27 cellular contexts compared by ENCODE assay signal in the genomic region with DNA sequence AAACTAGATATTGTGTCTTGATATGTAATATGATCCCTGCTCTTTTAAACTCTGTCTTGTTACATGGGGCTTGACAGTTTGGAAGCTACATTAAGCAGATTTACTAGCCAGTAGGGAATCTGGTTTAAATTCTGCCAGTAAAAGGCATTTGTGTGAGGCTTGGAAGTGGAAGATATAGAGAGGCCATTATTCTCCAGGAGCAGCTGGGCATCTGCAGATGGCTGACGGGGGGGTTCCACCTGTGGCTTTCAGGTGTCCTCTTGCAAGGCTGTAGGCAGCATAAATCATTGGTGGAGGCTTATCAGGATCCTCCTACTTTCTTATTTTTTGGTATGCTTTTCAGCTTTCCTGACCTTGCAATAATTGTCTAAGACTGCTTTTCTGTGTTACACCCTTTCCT.
DNase-seq lines count a peak whose midpoint lies in the region; ATAC-seq and TF ChIP-seq lines count a peak whose summit lies in the region.
"Had no signal": no experiment of that assay in that cellular context is flagged by ENCODE, and none has a peak within 500 bp of the region (broad histone marks: within the 10 kb centered on the region; RNA-seq: fewer than 3 reads in every experiment).

No MANE protein-coding gene starts in this region.

- no peak overlapping the region for H3K4me3 ChIP-seq in colonic mucosa
- H3K4me3 ChIP-seq: ascending aorta, HAP-1, prostate gland, SK-N-MC, upper lobe of left lung had no signal

- no peak overlapping the region for H3K27ac Mint-ChIP-seq in effector memory CD8-positive, alpha-beta T cell
- H3K27ac Mint-ChIP-seq: activated naive CD4-positive, alpha-beta T cell treated with anti-CD3 and anti-CD28 coated beads, Interleukin-2, amount 50 U/mL, for 24 hours; T-helper 2 cell treated with Interferon-gamma antibody and Interleukin-4, amounts not matched to agents 5 μg/mL and 100 μg/mL, for 36 hours; WTC11 had no signal

- H3K36me3 ChIP-seq in colonic mucosa: no peaks in the 10 kb centered on the region
- H3K36me3 ChIP-seq: ascending aorta, HAP-1, prostate gland, upper lobe of left lung had no signal

- no peak overlapping the region for H3K4me3 Mint-ChIP-seq in effector memory CD8-positive, alpha-beta T cell
- H3K4me3 Mint-ChIP-seq: activated naive CD4-positive, alpha-beta T cell treated with anti-CD3 and anti-CD28 coated beads, Interleukin-2, amount 50 U/mL, for 24 hours; central memory CD8-positive, alpha-beta T cell; neural crest cell; T-helper 2 cell treated with Interferon-gamma antibody and Interleukin-4, amounts not matched to agents 5 μg/mL and 100 μg/mL, for 36 hours; WTC11 had no signal

- intact Hi-C loops in posterior cingulate gyrus (cut with DNase I) (no loop called here), colonic mucosa (cut with DNase I) (no loop called here)

- no peaks in the 10 kb centered on the region for H3K9me3 ChIP-seq in colonic mucosa
- H3K9me3 ChIP-seq: ascending aorta, HAP-1, prostate gland, upper lobe of left lung had no signal

- no peaks in the 10 kb centered on the region for H3K27me3 Mint-ChIP-seq in effector memory CD8-positive, alpha-beta T cell
- H3K27me3 Mint-ChIP-seq: activated naive CD4-positive, alpha-beta T cell treated with anti-CD3 and anti-CD28 coated beads, Interleukin-2, amount 50 U/mL, for 24 hours; central memory CD8-positive, alpha-beta T cell had no signal

- no peak overlapping the region for H3K27ac ChIP-seq in colonic mucosa
- H3K27ac ChIP-seq: ascending aorta, prostate gland, SK-N-MC, upper lobe of left lung had no signal

- H3K27me3 ChIP-seq in colonic mucosa: no peaks in the 10 kb centered on the region
- H3K27me3 ChIP-seq: ascending aorta, upper lobe of left lung had no signal

- no peaks in the 10 kb centered on the region for H3K4me1 Mint-ChIP-seq in effector memory CD8-positive, alpha-beta T cell (ENCODE audit: low read depth in 2 of 2)
- H3K4me1 Mint-ChIP-seq: activated naive CD4-positive, alpha-beta T cell treated with anti-CD3 and anti-CD28 coated beads, Interleukin-2, amount 50 U/mL, for 24 hours; central memory CD8-positive, alpha-beta T cell had no signal

- peaks cover 0 to 3% of the 10 kb centered on the region in 2 donors for H3K9me3 Mint-ChIP-seq in effector memory CD8-positive, alpha-beta T cell
- H3K9me3 Mint-ChIP-seq: neural crest cell; T-helper 2 cell treated with Interferon-gamma antibody and Interleukin-4, amounts not matched to agents 5 μg/mL and 100 μg/mL, for 36 hours had no signal

- no peaks in the 10 kb centered on the region for H3K36me3 Mint-ChIP-seq in effector memory CD8-positive, alpha-beta T cell (ENCODE audit: insufficient read depth)
- H3K36me3 Mint-ChIP-seq: activated naive CD4-positive, alpha-beta T cell treated with anti-CD3 and anti-CD28 coated beads, Interleukin-2, amount 50 U/mL, for 24 hours; WTC11 had no signal

- H3K9ac ChIP-seq in colonic mucosa (ENCODE audit: low read depth in 2 of 2, low read length in 2 of 2): no peak overlapping the region

- TF ChIP-seq CTCF in colonic mucosa (IDR thresholded peaks at IDR 0.05): no peak

- H3K4me1 ChIP-seq in colonic mucosa: no peaks in the 10 kb centered on the region
- H3K4me1 ChIP-seq: HAP-1, prostate gland, upper lobe of left lung had no signal

- peak; percentile 8 for DNase-seq in NCI-H1105 (lab: John Stamatoyannopoulos, UW)
- DNase-seq in hippocampal formation (lab: John Stamatoyannopoulos, UW): peak; percentile 41 to 46
- DNase-seq in posterior cingulate gyrus: peak in 9 of 10 donors; percentile 11 to 94 (median 51)
- no peak for DNase-seq in iPS-NIHi11 (ENCODE audit: low spot score)
- DNase-seq in colonic mucosa: no peak
- DNase-seq in effector memory CD8-positive, alpha-beta T cell: no peak
- DNase-seq: activated CD4-positive, alpha-beta T cell treated with anti-CD3 and anti-CD28 coated beads, Interleukin-2, amount 50 U/mL, for 4 hours; DMS79 treated with DMSO at 0.1 percent for 48 hours; effector CD8-positive, alpha-beta T cell; erythroblast; KG1; MM.1S; NCI-H1436; RPMI8226; stimulated activated CD8-positive, alpha-beta memory T cell treated with anti-CD3 and anti-CD28 coated beads, Interleukin-4, amount 100 ng/mL, for 48 hours; upper lobe of left lung had no signal

- no peak for ATAC-seq in SK-N-SH treated with all-trans-retinoic acid at 6 μM for 48 hours
- ATAC-seq in effector memory CD8-positive, alpha-beta T cell (replicated peaks): no peak
- ATAC-seq in GM18511 (IDR thresholded peaks at IDR 0.05; ENCODE audit: unreplicated experiment): no peak
- ATAC-seq: WTC11 had no signal

TF ChIP-seq in SK-N-SH treated with all-trans-retinoic acid at 6 μM for 48 hours, 23 proteins besides CTCF, POLR2A, EP300 and RAD21:
- no peak for TF ChIP-seq GLIS3 (CRISPR knock-in tag; IDR thresholded peaks at IDR 0.05)
- TF ChIP-seq, protein P1, sequence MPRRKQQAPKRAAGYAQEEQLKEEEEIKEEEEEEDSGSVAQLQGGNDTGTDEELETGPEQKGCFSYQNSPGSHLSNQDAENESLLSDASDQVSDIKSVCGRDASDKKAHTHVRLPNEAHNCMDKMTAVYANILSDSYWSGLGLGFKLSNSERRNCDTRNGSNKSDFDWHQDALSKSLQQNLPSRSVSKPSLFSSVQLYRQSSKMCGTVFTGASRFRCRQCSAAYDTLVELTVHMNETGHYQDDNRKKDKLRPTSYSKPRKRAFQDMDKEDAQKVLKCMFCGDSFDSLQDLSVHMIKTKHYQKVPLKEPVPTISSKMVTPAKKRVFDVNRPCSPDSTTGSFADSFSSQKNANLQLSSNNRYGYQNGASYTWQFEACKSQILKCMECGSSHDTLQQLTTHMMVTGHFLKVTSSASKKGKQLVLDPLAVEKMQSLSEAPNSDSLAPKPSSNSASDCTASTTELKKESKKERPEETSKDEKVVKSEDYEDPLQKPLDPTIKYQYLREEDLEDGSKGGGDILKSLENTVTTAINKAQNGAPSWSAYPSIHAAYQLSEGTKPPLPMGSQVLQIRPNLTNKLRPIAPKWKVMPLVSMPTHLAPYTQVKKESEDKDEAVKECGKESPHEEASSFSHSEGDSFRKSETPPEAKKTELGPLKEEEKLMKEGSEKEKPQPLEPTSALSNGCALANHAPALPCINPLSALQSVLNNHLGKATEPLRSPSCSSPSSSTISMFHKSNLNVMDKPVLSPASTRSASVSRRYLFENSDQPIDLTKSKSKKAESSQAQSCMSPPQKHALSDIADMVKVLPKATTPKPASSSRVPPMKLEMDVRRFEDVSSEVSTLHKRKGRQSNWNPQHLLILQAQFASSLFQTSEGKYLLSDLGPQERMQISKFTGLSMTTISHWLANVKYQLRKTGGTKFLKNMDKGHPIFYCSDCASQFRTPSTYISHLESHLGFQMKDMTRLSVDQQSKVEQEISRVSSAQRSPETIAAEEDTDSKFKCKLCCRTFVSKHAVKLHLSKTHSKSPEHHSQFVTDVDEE (CRISPR knock-in tag; IDR thresholded peaks at IDR 0.05): no peak
- no peak for TF ChIP-seq OSR1 (CRISPR knock-in tag; IDR thresholded peaks at IDR 0.05)
- peak; percentile 43 for TF ChIP-seq ISL1 (CRISPR knock-in tag; IDR thresholded peaks at IDR 0.05)
- no peak for TF ChIP-seq TOX (CRISPR knock-in tag; IDR thresholded peaks at IDR 0.05; ENCODE audit: borderline replicate concordance)

Comparison
In these comparisons a context has a peak if more than half of its experiments do, and no peak if none do; other contexts are left out.
1. DNase-seq: peak in NCI-H1105 (single experiment), hippocampal formation (2 of 2) and posterior cingulate gyrus (9 of 10); none in iPS-NIHi11 (single experiment), colonic mucosa (single experiment) and effector memory CD8-positive, alpha-beta T cell (0 of 3).